In the genomic region with DNA sequence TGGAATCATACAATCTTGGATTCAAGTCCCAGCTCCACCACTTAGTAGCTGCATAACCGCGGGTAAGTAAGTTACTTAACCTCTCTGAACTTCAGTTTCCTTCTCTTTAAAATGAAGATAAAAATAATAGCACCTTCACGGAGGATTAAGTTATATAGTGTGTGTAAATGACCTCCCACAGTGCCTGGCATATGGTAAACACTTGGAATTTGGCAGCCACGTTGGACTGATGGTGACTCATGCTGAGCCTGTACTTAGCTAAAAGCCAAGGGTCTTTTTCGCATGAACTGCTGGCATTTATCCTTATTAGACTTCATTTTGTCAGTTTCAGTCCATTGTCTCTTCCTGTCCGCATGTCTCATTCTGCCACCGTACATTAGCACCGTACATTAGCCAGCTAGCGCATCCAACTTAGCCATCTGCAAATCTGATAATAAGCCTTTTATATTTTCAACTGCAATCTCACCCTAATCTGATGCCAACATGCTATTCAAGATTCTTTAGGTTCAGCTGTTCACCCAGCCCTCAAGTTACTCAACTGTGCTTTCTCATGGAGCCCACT, we compare ENCODE assay signal across 1 cellular context.
TF ChIP-seq lines count a peak whose summit lies in the region.

No MANE protein-coding gene starts in this region.

TF ChIP-seq in SK-N-SH, 30 proteins besides CTCF, POLR2A, EP300 and RAD21 (continued from another document):
- TF ChIP-seq RFX5 (IDR thresholded peaks at IDR 0.05; ENCODE audit: low read length) (no peak), SMC3 (IDR thresholded peaks at IDR 0.05; ENCODE audit: low read depth, low read length) (no peak), NFIC (IDR thresholded peaks at IDR 0.05; ENCODE audit: borderline replicate concordance) (peak; percentile 96), MEF2A (IDR thresholded peaks at IDR 0.05; ENCODE audit: borderline replicate concordance, low read depth) (peak; percentile 27; the same call in 1 of the 2 replicates), RXRA (IDR thresholded peaks at IDR 0.05; ENCODE audit: borderline replicate concordance, low read depth) (peak; percentile 55; the same call in 1 of the 2 replicates), FOXM1 (IDR thresholded peaks at IDR 0.05; ENCODE audit: low read depth) (peak; percentile 73; the same call in 1 of the 2 replicates), MXI1 (IDR thresholded peaks at IDR 0.05; ENCODE audit: low read depth, low read length) (0 out of 2 replicates have a peak, but pooled peaks have one; percentile 38), TAF1 (IDR thresholded peaks at IDR 0.05; ENCODE audit: borderline replicate concordance, low read depth, low read length) (peak; percentile 33; the same call in 1 of the 2 replicates), GATA2 (CRISPR knock-in tag; IDR thresholded peaks at IDR 0.05) (peak; percentile 21; the same call in 1 of the 2 replicates)
- TF ChIP-seq, protein P1, sequence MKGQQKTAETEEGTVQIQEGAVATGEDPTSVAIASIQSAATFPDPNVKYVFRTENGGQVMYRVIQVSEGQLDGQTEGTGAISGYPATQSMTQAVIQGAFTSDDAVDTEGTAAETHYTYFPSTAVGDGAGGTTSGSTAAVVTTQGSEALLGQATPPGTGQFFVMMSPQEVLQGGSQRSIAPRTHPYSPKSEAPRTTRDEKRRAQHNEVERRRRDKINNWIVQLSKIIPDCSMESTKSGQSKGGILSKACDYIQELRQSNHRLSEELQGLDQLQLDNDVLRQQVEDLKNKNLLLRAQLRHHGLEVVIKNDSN (IDR thresholded peaks at IDR 0.05; ENCODE audit: borderline replicate concordance, low read depth) = no peak
- TF ChIP-seq, protein P2, sequence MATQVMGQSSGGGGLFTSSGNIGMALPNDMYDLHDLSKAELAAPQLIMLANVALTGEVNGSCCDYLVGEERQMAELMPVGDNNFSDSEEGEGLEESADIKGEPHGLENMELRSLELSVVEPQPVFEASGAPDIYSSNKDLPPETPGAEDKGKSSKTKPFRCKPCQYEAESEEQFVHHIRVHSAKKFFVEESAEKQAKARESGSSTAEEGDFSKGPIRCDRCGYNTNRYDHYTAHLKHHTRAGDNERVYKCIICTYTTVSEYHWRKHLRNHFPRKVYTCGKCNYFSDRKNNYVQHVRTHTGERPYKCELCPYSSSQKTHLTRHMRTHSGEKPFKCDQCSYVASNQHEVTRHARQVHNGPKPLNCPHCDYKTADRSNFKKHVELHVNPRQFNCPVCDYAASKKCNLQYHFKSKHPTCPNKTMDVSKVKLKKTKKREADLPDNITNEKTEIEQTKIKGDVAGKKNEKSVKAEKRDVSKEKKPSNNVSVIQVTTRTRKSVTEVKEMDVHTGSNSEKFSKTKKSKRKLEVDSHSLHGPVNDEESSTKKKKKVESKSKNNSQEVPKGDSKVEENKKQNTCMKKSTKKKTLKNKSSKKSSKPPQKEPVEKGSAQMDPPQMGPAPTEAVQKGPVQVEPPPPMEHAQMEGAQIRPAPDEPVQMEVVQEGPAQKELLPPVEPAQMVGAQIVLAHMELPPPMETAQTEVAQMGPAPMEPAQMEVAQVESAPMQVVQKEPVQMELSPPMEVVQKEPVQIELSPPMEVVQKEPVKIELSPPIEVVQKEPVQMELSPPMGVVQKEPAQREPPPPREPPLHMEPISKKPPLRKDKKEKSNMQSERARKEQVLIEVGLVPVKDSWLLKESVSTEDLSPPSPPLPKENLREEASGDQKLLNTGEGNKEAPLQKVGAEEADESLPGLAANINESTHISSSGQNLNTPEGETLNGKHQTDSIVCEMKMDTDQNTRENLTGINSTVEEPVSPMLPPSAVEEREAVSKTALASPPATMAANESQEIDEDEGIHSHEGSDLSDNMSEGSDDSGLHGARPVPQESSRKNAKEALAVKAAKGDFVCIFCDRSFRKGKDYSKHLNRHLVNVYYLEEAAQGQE (IDR thresholded peaks at IDR 0.05; ENCODE audit: low read depth, low read length) = 0 out of 2 replicates have a peak, but pooled peaks have one; percentile 39
TF ChIP-seq in SK-N-SH: peak in this region for 20.
